In genomic region chr3:120200836-120201235, GRCh38 we compare ENCODE assay signal across 22 cellular contexts.
A peak's percentile ranks its signal among the peaks of the same experiment; 100 is the strongest.
DNase-seq lines count a peak whose midpoint lies in the region; TF ChIP-seq lines count a peak whose summit lies in the region.
"Had no signal": no experiment of that assay in that cellular context is flagged by ENCODE, and none has a peak within 500 bp of the region (broad histone marks: within the 10 kb centered on the region; RNA-seq: fewer than 3 reads in every experiment).

No MANE protein-coding gene starts in this region.

- H3K9ac ChIP-seq in NT2/D1 (ENCODE audit: insufficient read length, low read depth) (peak overlapping the region; percentile 1), neural progenitor cell (no peak overlapping the region)
- H3K9ac ChIP-seq: BLaER1 treated with 17β-estradiol and CSF1 and Interleukin-3, amounts not matched to agents 10 nM and 100 nM had no signal

- BruUV-seq in A673 (replicated peaks; lab: Mats Ljungman, UMichigan) = no TSS peak

- H3K4me1 ChIP-seq in NT2/D1 (ENCODE audit: insufficient read depth, insufficient read length) (no peaks in the 10 kb centered on the region), neural progenitor cell (peaks cover 9% of the 10 kb centered on the region), A673 (ENCODE audit: insufficient read depth, low read length, poor library complexity, severe bottlenecking) (peaks cover 27% of the 10 kb centered on the region)
- H3K4me1 ChIP-seq: Caco-2, Peyer's patch had no signal

- H3K4me3 ChIP-seq in NT2/D1 (ENCODE audit: insufficient read length, low read depth) (no peak overlapping the region), neural progenitor cell (no peak overlapping the region), A673 (ENCODE audit: low read depth, low read length, poor library complexity, severe bottlenecking) (no peak overlapping the region)
- H3K4me3 ChIP-seq: BLaER1 treated with 17β-estradiol and CSF1 and Interleukin-3, amounts not matched to agents 10 nM and 100 nM; Peyer's patch had no signal

- H3K4me3 Mint-ChIP-seq in neural progenitor cell (no peak overlapping the region), immature natural killer cell (no peak overlapping the region)
- H3K4me3 Mint-ChIP-seq: CD4-positive, alpha-beta memory T cell had no signal

- H3K27ac Mint-ChIP-seq in neural progenitor cell (peak overlapping the region; percentile 5), immature natural killer cell (no peak overlapping the region)
- H3K27ac Mint-ChIP-seq: CD4-positive, alpha-beta memory T cell had no signal

- peak overlapping the region; percentile 51 for H2AFZ ChIP-seq in neural progenitor cell (replicated peaks)

- no peaks in the 10 kb centered on the region for H3K79me2 ChIP-seq in neural progenitor cell (ENCODE audit: low read depth)

- H4K20me1 ChIP-seq in neural progenitor cell (ENCODE audit: low read depth) = no peaks in the 10 kb centered on the region
- H4K20me1 ChIP-seq: BLaER1 treated with 17β-estradiol and CSF1 and Interleukin-3, amounts not matched to agents 10 nM and 100 nM had no signal

- no peak overlapping the region for H3K27ac ChIP-seq in neural progenitor cell
- no peak overlapping the region for H3K27ac ChIP-seq in A673 (ENCODE audit: low read depth, low read length, poor library complexity, severe bottlenecking)
- H3K27ac ChIP-seq: 22Rv1; BLaER1 treated with 17β-estradiol and CSF1 and Interleukin-3, amounts not matched to agents 10 nM and 100 nM; Peyer's patch had no signal

- intact Hi-C loops in A673 (cut with micrococcal nuclease; ENCODE audit: unreplicated experiment) = no loop called here

- H3K4me2 ChIP-seq in neural progenitor cell = no peak overlapping the region
- H3K4me2 ChIP-seq: BLaER1 treated with 17β-estradiol and CSF1 and Interleukin-3, amounts not matched to agents 10 nM and 100 nM had no signal

- no peaks in the 10 kb centered on the region for H3F3A ChIP-seq in neural progenitor cell (ENCODE audit: low read depth)

- no peaks in the 10 kb centered on the region for H3K27me3 ChIP-seq in NT2/D1 (ENCODE audit: insufficient read depth, insufficient read length)
- H3K27me3 ChIP-seq in neural progenitor cell = no peaks in the 10 kb centered on the region
- no peaks in the 10 kb centered on the region for H3K27me3 ChIP-seq in A673 (replicated peaks; ENCODE audit: insufficient read depth, low read depth, low read length, poor library complexity)
- H3K27me3 ChIP-seq: BLaER1 treated with 17β-estradiol and CSF1 and Interleukin-3, amounts not matched to agents 10 nM and 100 nM; Peyer's patch had no signal

- CTCF ChIA-PET in A673 (lab: Charles Lee) = no interaction called here

- peaks cover 3% of the 10 kb centered on the region for H3K27me3 Mint-ChIP-seq in neural progenitor cell (ENCODE audit: insufficient read depth, low read depth)
- peaks cover 0 to 1% (median 0%) of the 10 kb centered on the region in 3 donors for H3K27me3 Mint-ChIP-seq in immature natural killer cell (ENCODE audit: low read depth in 3 of 3)
- H3K27me3 Mint-ChIP-seq: CD4-positive, alpha-beta memory T cell had no signal

- H3K4me1 Mint-ChIP-seq in neural progenitor cell (no peaks in the 10 kb centered on the region), immature natural killer cell (no peaks in the 10 kb centered on the region)
- H3K4me1 Mint-ChIP-seq: CD4-positive, alpha-beta memory T cell had no signal

- no peaks in the 10 kb centered on the region for H3K36me3 ChIP-seq in NT2/D1 (ENCODE audit: insufficient read depth, insufficient read length, low read length)
- H3K36me3 ChIP-seq in neural progenitor cell = no peaks in the 10 kb centered on the region
- no peaks in the 10 kb centered on the region for H3K36me3 ChIP-seq in A673 (ENCODE audit: insufficient read depth, low read length, poor library complexity, severe bottlenecking)
- H3K36me3 ChIP-seq: BLaER1 treated with 17β-estradiol and CSF1 and Interleukin-3, amounts not matched to agents 10 nM and 100 nM; Peyer's patch had no signal

- H3K36me3 Mint-ChIP-seq in neural progenitor cell (no peaks in the 10 kb centered on the region), immature natural killer cell (no peaks in the 10 kb centered on the region)
- H3K36me3 Mint-ChIP-seq: CD4-positive, alpha-beta memory T cell had no signal

- TF ChIP-seq CTCF in neural progenitor cell (IDR thresholded peaks at IDR 0.05) (no peak), A673 (conservative IDR thresholded peaks at IDR 0.05; ENCODE audit: low read depth, low read length) (no peak)

- peak; percentile 56 for DNase-seq in DMS 273 (lab: John Stamatoyannopoulos, UW; ENCODE audit: unreplicated experiment)
- DNase-seq in DMS 273 treated with DMSO at 0.1 percent for 48 hours (lab: John Stamatoyannopoulos, UW) = no peak
- no peak for DNase-seq in NT2/D1 (ENCODE audit: low read depth, low spot score)
- peak; percentile 27 for DNase-seq in left kidney (ENCODE audit: low read depth, low spot score)
- peak; percentile 31 for DNase-seq in neural progenitor cell (ENCODE audit: low spot score)
- DNase-seq in A673 (ENCODE audit: low spot score) = no peak
- DNase-seq in immature natural killer cell = no peak
- no peak for DNase-seq in HUDEP-2 (lab: John Stamatoyannopoulos, UW; ENCODE audit: unreplicated experiment in 76 of 76)
- DNase-seq: Caco-2; CD4-positive, alpha-beta memory T cell; DMS153; KBM-7; MM.1S; NCI-H1092; NCI-H1436; NCI-H187 treated with DMSO at 0.1 percent for 48 hours; NCI-H2107; NCI-H526 treated with DMSO at 0.1 percent for 48 hours; NK-92 treated with Interleukin-12 subunit alpha and Interleukin-12 subunit beta, amount 100 ng/mL, for 24 hours; Peyer's patch had no signal

- H3K9me3 Mint-ChIP-seq in neural progenitor cell (no peaks in the 10 kb centered on the region), immature natural killer cell (no peaks in the 10 kb centered on the region)
- H3K9me3 Mint-ChIP-seq: CD4-positive, alpha-beta memory T cell had no signal

- H3K9me3 ChIP-seq in NT2/D1 (ENCODE audit: insufficient read depth, low read length) = no peaks in the 10 kb centered on the region
- no peaks in the 10 kb centered on the region for H3K9me3 ChIP-seq in neural progenitor cell (ENCODE audit: low read depth)
- H3K9me3 ChIP-seq in A673 (ENCODE audit: low read depth, low read length, poor library complexity, severe bottlenecking) = no peaks in the 10 kb centered on the region
- H3K9me3 ChIP-seq: BLaER1 treated with 17β-estradiol and CSF1 and Interleukin-3, amounts not matched to agents 10 nM and 100 nM; Caco-2; Peyer's patch had no signal

- POLR2A ChIA-PET in A673 (lab: Charles Lee; ENCODE audit: low non-redundant PET) = no interaction called here

Comparison
In these comparisons a context has a peak if more than half of its experiments do, and no peak if none do; other contexts are left out.
1. DNase-seq: peak in DMS 273 (single experiment), left kidney (single experiment) and neural progenitor cell (single experiment); none in DMS 273 treated with DMSO at 0.1 percent for 48 hours (single experiment), NT2/D1 (single experiment), A673 (single experiment), immature natural killer cell (0 of 3) and HUDEP-2 (0 of 76).